Comparison of ENCODE assay signal across 8 cellular contexts in genomic region chr2:65053199-65053598, GRCh38. TPM values are rescaled to one million over a fixed set of nuclear protein-coding genes. Genes with fewer than 3 reads are reported as not detected.
DNase-seq lines count a peak whose midpoint lies in the region; ATAC-seq and TF ChIP-seq lines count a peak whose summit lies in the region.

No MANE protein-coding gene starts in this region.

- H3K27me3 Mint-ChIP-seq in activated T-helper 2 cell treated with anti-CD3 and anti-CD28 coated beads, Interferon-gamma antibody, Interleukin-2, Interleukin-4, amounts not matched to agents 10 μg/mL and 5 μg/mL and 100 μg/mL, durations not matched to agents 14 hours and 24 hours and 36 hours (ENCODE audit: low read depth) = no peaks in the 10 kb centered on the region

- peaks cover 5% of the 10 kb centered on the region for H3K9me3 Mint-ChIP-seq in activated T-helper 2 cell treated with anti-CD3 and anti-CD28 coated beads, Interferon-gamma antibody, Interleukin-2, Interleukin-4, amounts not matched to agents 10 μg/mL and 5 μg/mL and 100 μg/mL, durations not matched to agents 14 hours and 24 hours and 36 hours

- H3K36me3 ChIP-seq in psoas muscle (ENCODE audit: insufficient read depth in 1 of 2, low read depth in 1 of 2) = no peaks in the 10 kb centered on the region

- no peaks in the 10 kb centered on the region for H3K9me3 ChIP-seq in psoas muscle

- H3K27me3 ChIP-seq in psoas muscle (ENCODE audit: insufficient read depth in 3 of 3, low read length in 2 of 3) = no peaks in the 10 kb centered on the region

- peaks cover 46% of the 10 kb centered on the region for H3K4me1 Mint-ChIP-seq in activated T-helper 2 cell treated with anti-CD3 and anti-CD28 coated beads, Interferon-gamma antibody, Interleukin-2, Interleukin-4, amounts not matched to agents 10 μg/mL and 5 μg/mL and 100 μg/mL, durations not matched to agents 14 hours and 24 hours and 36 hours (ENCODE audit: low read depth)

- ATAC-seq in HG03457 (IDR thresholded peaks at IDR 0.05; ENCODE audit: unreplicated experiment) = peak; percentile 33
- no peak for ATAC-seq in psoas muscle

- TF ChIP-seq CTCF in GM12865 (IDR thresholded peaks at IDR 0.05; ENCODE audit: insufficient read depth, low read depth, low read length, missing control alignments) = no peak
- TF ChIP-seq CTCF in GM20000 (IDR thresholded peaks at IDR 0.05; ENCODE audit: extremely low read depth, missing control alignments) = no peak
- TF ChIP-seq CTCF in foreskin fibroblast (IDR thresholded peaks at IDR 0.05; ENCODE audit: low read depth, low read length) = no peak
- no peak for TF ChIP-seq CTCF in psoas muscle (IDR thresholded peaks at IDR 0.05)

- H3K4me3 ChIP-seq in GM12865 (ENCODE audit: low read depth, low read length) = no peak overlapping the region
- no peak overlapping the region for H3K4me3 ChIP-seq in foreskin fibroblast (ENCODE audit: low read depth in 1 of 2, low read length in 2 of 2)
- H3K4me3 ChIP-seq in psoas muscle = no peak overlapping the region

- peaks cover 19% of the 10 kb centered on the region for H3K36me3 Mint-ChIP-seq in activated T-helper 2 cell treated with anti-CD3 and anti-CD28 coated beads, Interferon-gamma antibody, Interleukin-2, Interleukin-4, amounts not matched to agents 10 μg/mL and 5 μg/mL and 100 μg/mL, durations not matched to agents 14 hours and 24 hours and 36 hours (ENCODE audit: low read depth)

- H3K27ac Mint-ChIP-seq in activated T-helper 2 cell treated with anti-CD3 and anti-CD28 coated beads, Interferon-gamma antibody, Interleukin-2, Interleukin-4, amounts not matched to agents 10 μg/mL and 5 μg/mL and 100 μg/mL, durations not matched to agents 14 hours and 24 hours and 36 hours = peak overlapping the region; percentile 72

- peaks cover 9% of the 10 kb centered on the region for H3K4me1 ChIP-seq in psoas muscle

- H3K27ac ChIP-seq in psoas muscle = no peak overlapping the region

- H3K4me3 Mint-ChIP-seq in activated T-helper 2 cell treated with anti-CD3 and anti-CD28 coated beads, Interferon-gamma antibody, Interleukin-2, Interleukin-4, amounts not matched to agents 10 μg/mL and 5 μg/mL and 100 μg/mL, durations not matched to agents 14 hours and 24 hours and 36 hours (ENCODE audit: low read depth) = peak overlapping the region; percentile 55

- intact Hi-C loops in activated T-helper 2 cell treated with anti-CD3 and anti-CD28 coated beads, Interferon-gamma antibody, Interleukin-2, Interleukin-4, amounts not matched to agents 10 μg/mL and 5 μg/mL and 100 μg/mL, durations not matched to agents 14 hours and 24 hours and 36 hours (cut with micrococcal nuclease) = loop anchor here (10.0 kb wide), 1 partner anchor 528 kb away; the partner anchor contains the start of gene AFTPH
- intact Hi-C loops in psoas muscle (cut with DNase I) = no loop called here

- peak; percentile 92 for DNase-seq in GM12865 (ENCODE audit: low read depth)
- DNase-seq in GM20000 (ENCODE audit: low spot score) = peak; percentile 82
- DNase-seq in activated T-helper 2 cell treated with anti-CD3 and anti-CD28 coated beads, Interferon-gamma antibody, Interleukin-2, Interleukin-4, amounts not matched to agents 10 μg/mL and 5 μg/mL and 100 μg/mL, durations not matched to agents 14 hours and 24 hours and 36 hours (ENCODE audit: low spot score) = peak; percentile 51
- no peak for DNase-seq in foreskin fibroblast
- no peak for DNase-seq in islet precursor cell
- no peak for DNase-seq in psoas muscle
- no peak for DNase-seq in NCI-H2107 treated with DMSO at 0.1 percent for 48 hours (lab: John Stamatoyannopoulos, UW; ENCODE audit: unreplicated experiment)

- WGBS in psoas muscle, 3 donors = 28 to 54% (median 48%) methylated on average over 1 of the region's 1 CpG

RNA-seq across cellular contexts. Expression of gene CEP68, which starts 3.0 kb away (rescaled TPM):
- total RNA-seq in activated T-helper 2 cell treated with anti-CD3 and anti-CD28 coated beads, Interferon-gamma antibody, Interleukin-2, Interleukin-4, amounts not matched to agents 10 μg/mL and 5 μg/mL and 100 μg/mL, durations not matched to agents 14 hours and 24 hours and 36 hours = 5.9 and 6.1 TPM in 2 replicates
- total RNA-seq in psoas muscle = 10 to 100 TPM; 28.2 to 63.3 (median 38.9) TPM
- 10 to 100 TPM in 2 of 3 donors, 1 to 10 TPM in 1; 7.3 to 17.5 (median 17.3) TPM for polyA plus RNA-seq in psoas muscle

Comparison
In these comparisons a context has a peak if more than half of its experiments do, and no peak if none do; other contexts are left out.
1. DNase-seq: peak in GM12865 (single experiment), GM20000 (single experiment) and activated T-helper 2 cell treated with anti-CD3 and anti-CD28 coated beads, Interferon-gamma antibody, Interleukin-2, Interleukin-4, amounts not matched to agents 10 μg/mL and 5 μg/mL and 100 μg/mL, durations not matched to agents 14 hours and 24 hours and 36 hours (single experiment); none in foreskin fibroblast (0 of 2), islet precursor cell (single experiment), psoas muscle (0 of 2) and NCI-H2107 treated with DMSO at 0.1 percent for 48 hours (single experiment).